In genomic region chr11:122642472-122642922, GRCh38 we compare ENCODE assay signal across 13 cellular contexts. TPM values are rescaled to one million over a fixed set of nuclear protein-coding genes. Genes with fewer than 3 reads are reported as not detected.
A peak's percentile ranks its signal among the peaks of the same experiment; 100 is the strongest.
DNase-seq lines count a peak whose midpoint lies in the region; ATAC-seq and TF ChIP-seq lines count a peak whose summit lies in the region.
"Had no signal": no experiment of that assay in that cellular context is flagged by ENCODE, and none has a peak within 500 bp of the region (broad histone marks: within the 10 kb centered on the region; RNA-seq: fewer than 3 reads in every experiment).

No MANE protein-coding gene starts in this region.

- H3K4me3 ChIP-seq in upper lobe of right lung (no peak overlapping the region), BE2C (ENCODE audit: low read depth, low read length) (no peak overlapping the region)

- no peaks in the 10 kb centered on the region for H3K9me3 ChIP-seq in upper lobe of right lung
- H3K9me3 ChIP-seq in BE2C = no peaks in the 10 kb centered on the region

- H3K4me1 ChIP-seq in upper lobe of right lung (no peaks in the 10 kb centered on the region), BE2C (no peaks in the 10 kb centered on the region)

- ATAC-seq in activated naive CD8-positive, alpha-beta T cell treated with anti-CD3 and anti-CD28 coated beads, Interleukin-2, amount 50 U/mL, for 24 hours = no peak
- ATAC-seq in upper lobe of right lung (peak; percentile 61), HG02981 (IDR thresholded peaks at IDR 0.05; ENCODE audit: unreplicated experiment) (no peak)

- no peak overlapping the region for H3K4me3 Mint-ChIP-seq in activated naive CD8-positive, alpha-beta T cell treated with anti-CD3 and anti-CD28 coated beads, Interleukin-2, amount 50 U/mL, for 24 hours
- H3K4me3 Mint-ChIP-seq in activated naive CD8-positive, alpha-beta T cell treated with anti-CD3 and anti-CD28 coated beads for 36 hours = no peak overlapping the region
- H3K4me3 Mint-ChIP-seq: activated naive CD8-positive, alpha-beta T cell treated with anti-CD3 and anti-CD28 coated beads, Interleukin-2, amount 10 ng/mL, durations not matched to agents 7 days and 5 days had no signal

- no peaks in the 10 kb centered on the region for H3K9me3 Mint-ChIP-seq in activated naive CD8-positive, alpha-beta T cell treated with anti-CD3 and anti-CD28 coated beads, Interleukin-2, amount 50 U/mL, for 24 hours
- no peaks in the 10 kb centered on the region for H3K9me3 Mint-ChIP-seq in activated naive CD8-positive, alpha-beta T cell treated with anti-CD3 and anti-CD28 coated beads for 36 hours
- H3K9me3 Mint-ChIP-seq: activated naive CD8-positive, alpha-beta T cell treated with anti-CD3 and anti-CD28 coated beads, Interleukin-2, amount 10 ng/mL, durations not matched to agents 7 days and 5 days had no signal

- no peaks in the 10 kb centered on the region for H3K36me3 ChIP-seq in upper lobe of right lung
- H3K36me3 ChIP-seq in BE2C = no peaks in the 10 kb centered on the region

- no peaks in the 10 kb centered on the region for H3K36me3 Mint-ChIP-seq in activated naive CD8-positive, alpha-beta T cell treated with anti-CD3 and anti-CD28 coated beads, Interleukin-2, amount 50 U/mL, for 24 hours (ENCODE audit: low read depth)
- H3K36me3 Mint-ChIP-seq in activated naive CD8-positive, alpha-beta T cell treated with anti-CD3 and anti-CD28 coated beads for 36 hours = no peaks in the 10 kb centered on the region
- H3K36me3 Mint-ChIP-seq: activated naive CD8-positive, alpha-beta T cell treated with anti-CD3 and anti-CD28 coated beads, Interleukin-2, amount 10 ng/mL, durations not matched to agents 7 days and 5 days had no signal

- intact Hi-C loops in upper lobe of right lung (cut with DNase I) = no loop called here

- no peaks in the 10 kb centered on the region for H3K27me3 Mint-ChIP-seq in activated naive CD8-positive, alpha-beta T cell treated with anti-CD3 and anti-CD28 coated beads, Interleukin-2, amount 50 U/mL, for 24 hours
- no peaks in the 10 kb centered on the region for H3K27me3 Mint-ChIP-seq in activated naive CD8-positive, alpha-beta T cell treated with anti-CD3 and anti-CD28 coated beads for 36 hours

- H3K27ac ChIP-seq in upper lobe of right lung = no peak overlapping the region
- H3K27ac ChIP-seq: 22Rv1 had no signal

- no peaks in the 10 kb centered on the region for H3K27me3 ChIP-seq in upper lobe of right lung
- H3K27me3 ChIP-seq in BE2C = no peaks in the 10 kb centered on the region

- peak overlapping the region; percentile 25 for H3K27ac Mint-ChIP-seq in activated naive CD8-positive, alpha-beta T cell treated with anti-CD3 and anti-CD28 coated beads, Interleukin-2, amount 50 U/mL, for 24 hours
- H3K27ac Mint-ChIP-seq in activated naive CD8-positive, alpha-beta T cell treated with anti-CD3 and anti-CD28 coated beads for 36 hours = no peak overlapping the region
- H3K27ac Mint-ChIP-seq: activated naive CD8-positive, alpha-beta T cell treated with anti-CD3 and anti-CD28 coated beads, Interleukin-2, amount 10 ng/mL, durations not matched to agents 7 days and 5 days had no signal

- no peak for DNase-seq in activated naive CD8-positive, alpha-beta T cell treated with anti-CD3 and anti-CD28 coated beads, Interleukin-2, amount 50 U/mL, for 24 hours
- no peak for DNase-seq in activated naive CD8-positive, alpha-beta T cell treated with anti-CD3 and anti-CD28 coated beads for 36 hours
- DNase-seq in amniotic stem cell (lab: John Stamatoyannopoulos, UW) (peak; percentile 66), islet precursor cell (peak; percentile 91), upper lobe of right lung (no peak), BE2C (no peak), T-helper 1 cell (no peak)
- DNase-seq: activated CD4-positive, alpha-beta T cell treated with anti-CD3 and anti-CD28 coated beads for 1 hour; activated naive CD8-positive, alpha-beta T cell treated with anti-CD3 and anti-CD28 coated beads, Interleukin-2, amount 10 ng/mL, durations not matched to agents 7 days and 5 days; glutamatergic neuron; NCI-H526 had no signal

- no peak for TF ChIP-seq CTCF in upper lobe of right lung (IDR thresholded peaks at IDR 0.05)
- no peak for TF ChIP-seq CTCF in BE2C (IDR thresholded peaks at IDR 0.05; ENCODE audit: low read depth, low read length)

- peaks cover 9% of the 10 kb centered on the region for H3K4me1 Mint-ChIP-seq in activated naive CD8-positive, alpha-beta T cell treated with anti-CD3 and anti-CD28 coated beads, Interleukin-2, amount 50 U/mL, for 24 hours
- peaks cover 7% of the 10 kb centered on the region for H3K4me1 Mint-ChIP-seq in activated naive CD8-positive, alpha-beta T cell treated with anti-CD3 and anti-CD28 coated beads for 36 hours

RNA-seq across cellular contexts. Expression of gene UBASH3B, which starts 13.0 kb away (rescaled TPM):
- 10 to 100 TPM; 28.2 to 30.6 TPM for total RNA-seq in activated naive CD8-positive, alpha-beta T cell treated with anti-CD3 and anti-CD28 coated beads for 36 hours
- 42.2 TPM for total RNA-seq in upper lobe of right lung
- not detected for polyA plus RNA-seq in BE2C (2012; ENCODE audit: insufficient read depth, insufficient read length, low read depth)

Comparison
In these comparisons a context has a peak if more than half of its experiments do, and no peak if none do; other contexts are left out.
1. DNase-seq: peak in amniotic stem cell (single experiment) and islet precursor cell (single experiment); none in activated naive CD8-positive, alpha-beta T cell treated with anti-CD3 and anti-CD28 coated beads, Interleukin-2, amount 50 U/mL, for 24 hours (single experiment), activated naive CD8-positive, alpha-beta T cell treated with anti-CD3 and anti-CD28 coated beads for 36 hours (single experiment), upper lobe of right lung (single experiment), BE2C (single experiment) and T-helper 1 cell (0 of 5).